ENCODE assay signal across 9 cellular contexts in genomic region chr1:244210884-244211558, GRCh38.
A peak's percentile ranks its signal among the peaks of the same experiment; 100 is the strongest.
DNase-seq lines count a peak whose midpoint lies in the region; ATAC-seq, FAIRE-seq and TF ChIP-seq lines count a peak whose summit lies in the region.
"Had no signal": no experiment of that assay in that cellular context is flagged by ENCODE, and none has a peak within 500 bp of the region (broad histone marks: within the 10 kb centered on the region; RNA-seq: fewer than 3 reads in every experiment).

No MANE protein-coding gene starts in this region.

- H3K27me3 ChIP-seq in WERI-Rb-1 (ENCODE audit: insufficient read depth, low read depth, severe bottlenecking): no peaks in the 10 kb centered on the region
- H3K27me3 ChIP-seq in kidney epithelial cell (ENCODE audit: control insufficient read depth, insufficient read depth, low read length): no peaks in the 10 kb centered on the region
- H3K27me3 ChIP-seq in aorta (ENCODE audit: control insufficient read depth in 1 of 2, insufficient read depth in 2 of 2, low read length in 1 of 2): no peaks in the 10 kb centered on the region

- H3K4me2 ChIP-seq in A549: no peak overlapping the region

- CTCF ChIA-PET in A549 (lab: Yijun Ruan, JAX) (interaction anchor here (1.0 to 1.4 kb wide), 2 partner anchors 12 to 44 kb away, joined by 3 read pairs; no protein-coding TSS in a partner anchor), GM10248 (lab: Yijun Ruan, JAX) (no interaction called here)

- peak in 1 of 2 experiments; percentile 47; a peak in 2 of 5 replicates for TF ChIP-seq RAD21 in A549 (conservative IDR thresholded peaks at IDR 0.05 in 1 of 2, IDR thresholded peaks at IDR 0.05 in 1 of 2)

- H3K27ac ChIP-seq in A549: no peak overlapping the region
- H3K27ac ChIP-seq in WERI-Rb-1: no peak overlapping the region
- no peak overlapping the region for H3K27ac ChIP-seq in aorta (ENCODE audit: low read depth in 1 of 2, low read length in 2 of 2)

- POLR2A ChIA-PET in A549 (lab: Yijun Ruan, JAX): no interaction called here
- POLR2A ChIA-PET in GM10248 (lab: Yijun Ruan, JAX): no interaction called here

- TF ChIP-seq CTCF in A549 (IDR thresholded peaks at IDR 0.05): peak; percentile 29; the same call in 2 of the 3 replicates
- peak; percentile 31; the same call in 1 of the 2 replicates for TF ChIP-seq CTCF in GM12874 (IDR thresholded peaks at IDR 0.05; ENCODE audit: insufficient read depth, low read depth, low read length)
- TF ChIP-seq CTCF in WERI-Rb-1 (IDR thresholded peaks at IDR 0.05; ENCODE audit: low read depth, low read length): peak; percentile 88
- TF ChIP-seq CTCF in kidney epithelial cell (IDR thresholded peaks at IDR 0.05; ENCODE audit: insufficient read depth, low read length, poor library complexity, severe bottlenecking): peak; percentile 61
- TF ChIP-seq CTCF in omental fat pad (IDR thresholded peaks at IDR 0.05): no peak
- no peak for TF ChIP-seq CTCF in GM10248 (IDR thresholded peaks at IDR 0.05; ENCODE audit: control extremely low read depth, extremely low read depth, low read depth, missing control alignments)

- H3K36me3 ChIP-seq in WERI-Rb-1: no peaks in the 10 kb centered on the region
- H3K36me3 ChIP-seq in kidney epithelial cell (ENCODE audit: control insufficient read depth, insufficient read depth, low read length): no peaks in the 10 kb centered on the region
- no peaks in the 10 kb centered on the region for H3K36me3 ChIP-seq in aorta (ENCODE audit: control insufficient read depth in 1 of 2, insufficient read depth in 2 of 2, low read length in 1 of 2)

- 88% methylated on average over 16 of the region's 28 CpGs for WGBS in A549 (ENCODE audit: missing lambda C conversion rate)
- 90 to 91% methylated on average over 28 of the region's 28 CpGs for WGBS in aorta, 2 donors

- no peak for FAIRE-seq in A549 (lab: Jason Lieb, UNC)

- ATAC-seq in A549: peak; percentile 36 to 71; a peak in 3 of 6 replicates
- ATAC-seq in aorta (ENCODE audit: low FRiP score): no peak
- ATAC-seq in omental fat pad (ENCODE audit: low FRiP score): no peak

- TF ChIP-seq POLR2A in A549 (IDR thresholded peaks at IDR 0.05; ENCODE audit: low read length): no peak

- intact Hi-C loops in aorta (cut with DNase I): loop anchor here in 1 of 2 donors (1.0 kb wide), 1 partner anchor 10 kb away; no protein-coding TSS in a partner anchor

- no peak overlapping the region for H3K4me3 ChIP-seq in A549
- no peak overlapping the region for H3K4me3 ChIP-seq in WERI-Rb-1 (ENCODE audit: low read depth, low read length)
- no peak overlapping the region for H3K4me3 ChIP-seq in kidney epithelial cell (ENCODE audit: low read depth, low read length)
- no peak overlapping the region for H3K4me3 ChIP-seq in aorta (ENCODE audit: low read length in 2 of 2)

- H3K4me1 ChIP-seq in A549 (peaks cover 13% of the 10 kb centered on the region), aorta (ENCODE audit: control insufficient read depth in 1 of 2, insufficient read depth in 2 of 2, low read length in 2 of 2) (no peaks in the 10 kb centered on the region)

- DNase-seq in A549 (ENCODE audit: low read depth in 1 of 2, low spot score in 1 of 2): peak in 1 of 2 experiments; percentile 43
- peak; percentile 61 for DNase-seq in WERI-Rb-1
- no peak for DNase-seq in kidney epithelial cell (ENCODE audit: low read depth)
- no peak for DNase-seq in aorta
- no peak for DNase-seq in NCI-H1417 treated with DMSO at 0.1 percent for 48 hours (lab: John Stamatoyannopoulos, UW)
- DNase-seq in omental fat pad (ENCODE audit: low spot score): no peak
- no peak for DNase-seq in GM10248 (ENCODE audit: extremely low spot score)
- DNase-seq: DMS79 treated with DMSO at 0.1 percent for 48 hours had no signal

- no peak for TF ChIP-seq EP300 in A549 (IDR thresholded peaks at IDR 0.05)

- H3K9me3 ChIP-seq in A549 (peaks cover 3% of the 10 kb centered on the region; the same call in 2 of the 3 replicates), WERI-Rb-1 (ENCODE audit: severe bottlenecking) (peaks cover 7% of the 10 kb centered on the region), aorta (ENCODE audit: control insufficient read depth, low read length) (no peaks in the 10 kb centered on the region)

TF ChIP-seq in A549, 52 proteins besides CTCF, POLR2A, EP300 and RAD21:
- TF ChIP-seq SMC3 (IDR thresholded peaks at IDR 0.05) (peak; percentile 32; the same call in 2 of the 3 replicates), HES2 (IDR thresholded peaks at IDR 0.05) (no peak)

Comparison
In these comparisons a context has a peak if more than half of its experiments do, and no peak if none do; other contexts are left out.
1. ATAC-seq: peak in A549 (2 of 2); none in aorta (single experiment) and omental fat pad (single experiment).
2. CTCF ChIP-seq: peak in A549 (single experiment), GM12874 (single experiment), WERI-Rb-1 (single experiment) and kidney epithelial cell (single experiment); none in omental fat pad (0 of 3) and GM10248 (single experiment).